In the genomic region with DNA sequence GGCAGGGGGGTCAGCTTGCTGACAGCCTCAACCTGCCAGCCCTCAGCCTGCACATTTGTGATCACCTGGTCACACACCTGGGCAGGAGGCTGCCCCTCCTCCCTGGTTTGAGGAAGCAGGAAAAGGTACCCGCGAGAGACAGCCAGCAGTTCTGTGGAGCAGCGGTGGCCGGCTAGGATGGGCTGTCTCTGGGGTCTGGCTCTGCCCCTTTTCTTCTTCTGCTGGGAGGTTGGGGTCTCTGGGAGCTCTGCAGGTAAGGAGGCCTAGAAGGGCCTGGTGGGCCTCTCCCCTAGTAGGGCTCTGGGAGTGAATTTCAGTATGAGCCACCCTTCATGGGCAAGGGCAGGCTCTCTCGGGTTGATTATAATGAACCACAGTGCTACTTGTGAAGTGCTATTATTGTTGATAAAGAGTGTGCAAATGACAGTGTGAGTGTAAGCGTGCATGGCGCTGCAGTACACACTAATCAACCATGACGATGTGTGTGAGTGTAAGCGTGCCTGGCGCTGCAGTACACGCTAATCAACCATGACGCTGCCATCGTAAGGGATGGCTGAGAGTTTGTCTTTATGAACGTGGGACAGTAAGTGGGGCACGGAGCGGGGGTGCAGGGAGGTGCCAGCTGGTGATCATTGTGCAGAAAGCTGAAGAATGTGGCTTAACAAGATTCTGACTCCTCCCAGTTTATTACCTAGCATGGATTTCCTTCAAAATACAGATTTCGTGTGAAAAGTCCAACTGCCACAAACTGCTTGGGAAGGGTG, we compare ENCODE assay signal across 8 cellular contexts. TPM values are rescaled to one million over a fixed set of nuclear protein-coding genes. Genes with fewer than 3 reads are reported as not detected.
DNase-seq lines count a peak whose midpoint lies in the region; ATAC-seq and TF ChIP-seq lines count a peak whose summit lies in the region.
"Not testable (repeated sequence)": the region's sequence is repeated elsewhere in the genome, so short reads cannot be mapped to it uniquely, and the experiment has no call there.

A gene with protein sequence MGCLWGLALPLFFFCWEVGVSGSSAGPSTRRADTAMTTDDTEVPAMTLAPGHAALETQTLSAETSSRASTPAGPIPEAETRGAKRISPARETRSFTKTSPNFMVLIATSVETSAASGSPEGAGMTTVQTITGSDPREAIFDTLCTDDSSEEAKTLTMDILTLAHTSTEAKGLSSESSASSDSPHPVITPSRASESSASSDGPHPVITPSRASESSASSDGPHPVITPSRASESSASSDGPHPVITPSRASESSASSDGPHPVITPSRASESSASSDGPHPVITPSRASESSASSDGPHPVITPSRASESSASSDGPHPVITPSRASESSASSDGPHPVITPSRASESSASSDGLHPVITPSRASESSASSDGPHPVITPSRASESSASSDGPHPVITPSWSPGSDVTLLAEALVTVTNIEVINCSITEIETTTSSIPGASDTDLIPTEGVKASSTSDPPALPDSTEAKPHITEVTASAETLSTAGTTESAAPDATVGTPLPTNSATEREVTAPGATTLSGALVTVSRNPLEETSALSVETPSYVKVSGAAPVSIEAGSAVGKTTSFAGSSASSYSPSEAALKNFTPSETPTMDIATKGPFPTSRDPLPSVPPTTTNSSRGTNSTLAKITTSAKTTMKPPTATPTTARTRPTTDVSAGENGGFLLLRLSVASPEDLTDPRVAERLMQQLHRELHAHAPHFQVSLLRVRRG (plus strand): TSS at position 148 of the 764 bp plus-strand sequence. CDS start 30 bp downstream, at position 178.

- intact Hi-C loops in PC-9 (cut with micrococcal nuclease; ENCODE audit: unreplicated experiment), result loop anchor here (1.0 to 2.0 kb wide), 2 partner anchors 23 to 100 kb away; no protein-coding TSS in a partner anchor
- intact Hi-C loops in sigmoid colon (cut with DNase I); upper lobe of right lung (cut with DNase I): not testable (repeated sequence)

- 14 to 56% methylated on average over 13 to 14 of the region's 17 CpGs for WGBS in sigmoid colon, 2 donors

- H3K27me3 ChIP-seq in CD4-positive, CD25-positive, alpha-beta regulatory T cell (ENCODE audit: control insufficient read depth, insufficient read depth, low read length); PC-9 (ENCODE audit: insufficient read depth, low read depth); endocrine pancreas (ENCODE audit: control insufficient read depth, insufficient read depth, low read length); mucosa of rectum (ENCODE audit: control insufficient read depth in 2 of 2, insufficient read depth in 2 of 2, low read length in 2 of 2); sigmoid colon; upper lobe of right lung: not testable (repeated sequence)

- not testable (repeated sequence) for H2AFZ ChIP-seq in PC-9

- peak within 1 kb of the TSS; percentile 74 for H3K4me2 ChIP-seq in PC-9

- H3K27ac ChIP-seq in CD4-positive, CD25-positive, alpha-beta regulatory T cell (ENCODE audit: insufficient read depth, low read length, poor library complexity, severe bottlenecking); sigmoid colon: not testable (repeated sequence)
- H3K27ac ChIP-seq in PC-9 (peak within 1 kb of the TSS; percentile 93), mucosa of rectum (ENCODE audit: low read depth in 2 of 2, low read length in 2 of 2) (peak within 1 kb of the TSS; percentile 73 to 78), upper lobe of right lung (peak within 1 kb of the TSS; percentile 32)

- ATAC-seq in CD4-positive, CD25-positive, alpha-beta regulatory T cell (ENCODE audit: low read depth in 2 of 2), result peak in 1 of 2 donors; percentile 17
- peak; percentile 67 for ATAC-seq in upper lobe of right lung

- H3K36me3 Mint-ChIP-seq in CD4-positive, CD25-positive, alpha-beta regulatory T cell, result peaks cover 20% of the 10 kb centered on the region
- H3K36me3 Mint-ChIP-seq in activated naive CD8-positive, alpha-beta T cell treated with anti-CD3 and anti-CD28 coated beads for 36 hours, result not testable (repeated sequence)

- not testable (repeated sequence) for DNase-seq in CD4-positive, CD25-positive, alpha-beta regulatory T cell; sigmoid colon; upper lobe of right lung
- DNase-seq in PC-9 (peak; percentile 91 to 92), kidney tubule cell (ENCODE audit: low spot score) (peak; percentile 55)
- DNase-seq in activated naive CD8-positive, alpha-beta T cell treated with anti-CD3 and anti-CD28 coated beads for 36 hours, result peak; percentile 11

- H3K4me3 Mint-ChIP-seq in CD4-positive, CD25-positive, alpha-beta regulatory T cell; activated naive CD8-positive, alpha-beta T cell treated with anti-CD3 and anti-CD28 coated beads for 36 hours: not testable (repeated sequence)

- H3K9ac ChIP-seq in endocrine pancreas (ENCODE audit: control insufficient read depth, insufficient read depth, low read length) (peak within 1 kb of the TSS; percentile 15), mucosa of rectum (ENCODE audit: low read depth in 1 of 2, low read length in 2 of 2) (peak within 1 kb of the TSS; percentile 34 to 57)

- H3K4me1 Mint-ChIP-seq in CD4-positive, CD25-positive, alpha-beta regulatory T cell; activated naive CD8-positive, alpha-beta T cell treated with anti-CD3 and anti-CD28 coated beads for 36 hours: not testable (repeated sequence)

- TF ChIP-seq CTCF in PC-9 (conservative IDR thresholded peaks at IDR 0.05); sigmoid colon (IDR thresholded peaks at IDR 0.05); upper lobe of right lung (IDR thresholded peaks at IDR 0.05): not testable (repeated sequence)

- POLR2A ChIA-PET in PC-9 (lab: Charles Lee; ENCODE audit: unreplicated experiment), result interaction anchor here (0.6 to 0.7 kb wide), 5 partner anchors 94 to 455 kb away, joined by 3 to 19 read pairs (median 5); no protein-coding TSS in a partner anchor

- TF ChIP-seq POLR2A in sigmoid colon (IDR thresholded peaks at IDR 0.05), result not testable (repeated sequence)

- not testable (repeated sequence) for H3K36me3 ChIP-seq in CD4-positive, CD25-positive, alpha-beta regulatory T cell (ENCODE audit: control insufficient read depth, insufficient read depth, low read length); PC-9 (ENCODE audit: low read depth); endocrine pancreas (ENCODE audit: control insufficient read depth, insufficient read depth, low read length); mucosa of rectum (ENCODE audit: control insufficient read depth in 2 of 2, insufficient read depth in 2 of 2, low read length in 2 of 2); sigmoid colon; upper lobe of right lung

- CTCF ChIA-PET in PC-9 (lab: Charles Lee), result interaction anchor here (0.6 to 1.0 kb wide), 6 partner anchors 12 to 182 kb away, joined by 3 to 15 read pairs (median 4); no protein-coding TSS in a partner anchor

- H3K27me3 Mint-ChIP-seq in CD4-positive, CD25-positive, alpha-beta regulatory T cell; activated naive CD8-positive, alpha-beta T cell treated with anti-CD3 and anti-CD28 coated beads for 36 hours: not testable (repeated sequence)

- TF ChIP-seq EP300 in sigmoid colon (IDR thresholded peaks at IDR 0.05), result not testable (repeated sequence)

- peak within 1 kb of the TSS in 2 of 3 donors; percentile 11 to 23 for H3K27ac Mint-ChIP-seq in CD4-positive, CD25-positive, alpha-beta regulatory T cell
- not testable (repeated sequence) for H3K27ac Mint-ChIP-seq in activated naive CD8-positive, alpha-beta T cell treated with anti-CD3 and anti-CD28 coated beads for 36 hours

- not testable (repeated sequence) for H3K4me3 ChIP-seq in CD4-positive, CD25-positive, alpha-beta regulatory T cell (ENCODE audit: low read depth, low read length); endocrine pancreas (ENCODE audit: control insufficient read depth, insufficient read depth, low read length); sigmoid colon; upper lobe of right lung
- H3K4me3 ChIP-seq in PC-9 (peak within 1 kb of the TSS; percentile 48), mucosa of rectum (ENCODE audit: low read length in 2 of 2) (peak within 1 kb of the TSS; percentile 28 to 51)

- not testable (repeated sequence) for H3K9me2 ChIP-seq in PC-9 (ENCODE audit: insufficient read depth)

- not testable (repeated sequence) for H3K9me3 Mint-ChIP-seq in CD4-positive, CD25-positive, alpha-beta regulatory T cell; activated naive CD8-positive, alpha-beta T cell treated with anti-CD3 and anti-CD28 coated beads for 36 hours

- H3K4me1 ChIP-seq in CD4-positive, CD25-positive, alpha-beta regulatory T cell (ENCODE audit: control insufficient read depth, insufficient read depth, low read length, poor library complexity, severe bottlenecking); endocrine pancreas (ENCODE audit: control insufficient read depth, insufficient read depth, low read length); sigmoid colon; upper lobe of right lung: not testable (repeated sequence)
- peaks cover 60% of the 10 kb centered on the region for H3K4me1 ChIP-seq in PC-9 (replicated peaks; ENCODE audit: insufficient read depth)
- peaks cover 4 to 10% of the 10 kb centered on the region in 2 donors for H3K4me1 ChIP-seq in mucosa of rectum (ENCODE audit: control insufficient read depth in 2 of 2, insufficient read depth in 2 of 2, low read length in 2 of 2)

- H3K9me3 ChIP-seq in CD4-positive, CD25-positive, alpha-beta regulatory T cell (ENCODE audit: control insufficient read depth in 2 of 2, low read length in 2 of 2); PC-9 (ENCODE audit: insufficient read depth, low read depth); endocrine pancreas (ENCODE audit: control insufficient read depth, low read length); mucosa of rectum (ENCODE audit: control insufficient read depth in 2 of 2, low read length in 2 of 2); sigmoid colon; upper lobe of right lung: not testable (repeated sequence)

- not testable (repeated sequence) for H3K79me2 ChIP-seq in PC-9 (ENCODE audit: low read depth)

- TSS peak; percentile 77 for BruUV-seq in PC-9 (replicated peaks; lab: Mats Ljungman, UMichigan)

- not testable (repeated sequence) for H4K20me1 ChIP-seq in PC-9 (ENCODE audit: insufficient read depth)

- peaks cover 48% of the 10 kb centered on the region for H3F3A ChIP-seq in PC-9 (ENCODE audit: insufficient read depth, low read depth)

RNA-seq across cellular contexts. Expression of the gene that starts here (rescaled TPM):
- 1.5 TPM for total RNA-seq in CD4-positive, CD25-positive, alpha-beta regulatory T cell
- polyA plus RNA-seq in CD4-positive, CD25-positive, alpha-beta regulatory T cell, result under 1 TPM in 2 of 4 donors, not detected in 2; 0.14 to 0.47 TPM
- 98.1 and 176 TPM in 2 replicates for total RNA-seq in PC-9 (2021)
- total RNA-seq in activated naive CD8-positive, alpha-beta T cell treated with anti-CD3 and anti-CD28 coated beads for 36 hours, result under 1 TPM; 0.26 to 0.29 TPM
- 10 to 100 TPM in 2 of 4 donors, 1 to 10 TPM in 2; 2.9 to 20.8 (median 7.1) TPM for total RNA-seq in sigmoid colon
- polyA plus RNA-seq in sigmoid colon, result 10 to 100 TPM in 2 of 3 donors, 1 to 10 TPM in 1; 7.8 to 48.7 (median 13.9) TPM
- total RNA-seq in upper lobe of right lung, result 14.7 TPM

Comparison
In these comparisons a context has a peak if more than half of its experiments do, and no peak if none do; other contexts are left out.
1. RNA of the gene that starts here (polyA plus RNA-seq): 7.8 to 48.7 TPM in sigmoid colon; 0.14 to 0.47 TPM in CD4-positive, CD25-positive, alpha-beta regulatory T cell; every median in the first group is over 4 times any median in the second.
2. Peak in DNase-seq in activated naive CD8-positive, alpha-beta T cell treated with anti-CD3 and anti-CD28 coated beads for 36 hours; RNA of the gene not detected or under 1 TPM.